Comparison of ENCODE assay signal across 10 cellular contexts in genomic region chr6:22147469-22147815, GRCh38.
DNase-seq lines count a peak whose midpoint lies in the region; ATAC-seq and TF ChIP-seq lines count a peak whose summit lies in the region.
"Had no signal": no experiment of that assay in that cellular context is flagged by ENCODE, and none has a peak within 500 bp of the region (broad histone marks: within the 10 kb centered on the region; RNA-seq: fewer than 3 reads in every experiment).

No MANE protein-coding gene starts in this region.

- TF ChIP-seq POLR2A in vagina (IDR thresholded peaks at IDR 0.05) = no peak

- no peaks in the 10 kb centered on the region for H3K36me3 Mint-ChIP-seq in activated naive CD8-positive, alpha-beta T cell treated with anti-CD3 and anti-CD28 coated beads, Interleukin-2, amount 50 U/mL, for 24 hours (ENCODE audit: low read depth)
- H3K36me3 Mint-ChIP-seq in mesothelial cell of epicardium = no peaks in the 10 kb centered on the region

- no peak for TF ChIP-seq CTCF in mesothelial cell of epicardium (IDR thresholded peaks at IDR 0.05; ENCODE audit: unreplicated experiment)
- no peak for TF ChIP-seq CTCF in vagina (IDR thresholded peaks at IDR 0.05)

- H3K36me3 ChIP-seq in vagina = no peaks in the 10 kb centered on the region

- H3K27ac ChIP-seq in right cardiac atrium (ENCODE audit: low read length) = no peak overlapping the region
- no peak overlapping the region for H3K27ac ChIP-seq in vagina

- intact Hi-C loops in right cardiac atrium (cut with DNase I) (loop anchor here in 2 of 4 donors (10.0 kb wide), 1 partner anchor 553 kb away; the partner anchor contains the start of gene SOX4 (in 2 of the 2)), cardiac septum (cut with DNase I) (loop anchor here (5.0 to 10.0 kb wide), 4 partner anchors 200 to 680 kb away; no protein-coding TSS in a partner anchor), vagina (cut with DNase I) (no loop called here)

- H3K9me3 ChIP-seq in right cardiac atrium (ENCODE audit: control insufficient read depth, low read length) (no peaks in the 10 kb centered on the region), vagina (no peaks in the 10 kb centered on the region)

- peaks cover 26% of the 10 kb centered on the region for H3K4me1 Mint-ChIP-seq in activated naive CD8-positive, alpha-beta T cell treated with anti-CD3 and anti-CD28 coated beads, Interleukin-2, amount 50 U/mL, for 24 hours
- H3K4me1 Mint-ChIP-seq in mesothelial cell of epicardium = peaks cover 77% of the 10 kb centered on the region

- H3K27me3 Mint-ChIP-seq in activated naive CD8-positive, alpha-beta T cell treated with anti-CD3 and anti-CD28 coated beads, Interleukin-2, amount 50 U/mL, for 24 hours = peaks cover 34% of the 10 kb centered on the region
- no peaks in the 10 kb centered on the region for H3K27me3 Mint-ChIP-seq in mesothelial cell of epicardium (ENCODE audit: low read depth)

- DNase-seq in right cardiac atrium (no peak), cardiac septum (ENCODE audit: low spot score) (no peak), mesothelial cell of epicardium (ENCODE audit: low spot score in 2 of 2, unreplicated experiment in 2 of 2) (no peak), vagina (ENCODE audit: extremely low spot score in 2 of 2) (no peak), NCI-H2107 treated with DMSO at 0.1 percent for 48 hours (lab: John Stamatoyannopoulos, UW; ENCODE audit: unreplicated experiment) (no peak)
- DNase-seq in activated naive CD8-positive, alpha-beta T cell treated with anti-CD3 and anti-CD28 coated beads, Interleukin-2, amount 50 U/mL, for 24 hours = no peak
- DNase-seq: stimulated activated CD4-positive, alpha-beta T cell treated with anti-CD3 and anti-CD28 coated beads, Interleukin-4, amount 100 ng/mL, for 24 hours had no signal

- no peaks in the 10 kb centered on the region for H3K9me3 Mint-ChIP-seq in activated naive CD8-positive, alpha-beta T cell treated with anti-CD3 and anti-CD28 coated beads, Interleukin-2, amount 50 U/mL, for 24 hours
- no peaks in the 10 kb centered on the region for H3K9me3 Mint-ChIP-seq in mesothelial cell of epicardium

- H3K4me1 ChIP-seq in right cardiac atrium (ENCODE audit: control insufficient read depth, insufficient read depth, low read length) = peaks cover 11% of the 10 kb centered on the region
- peaks cover 41% of the 10 kb centered on the region for H3K4me1 ChIP-seq in vagina

- H3K4me3 ChIP-seq in right cardiac atrium (ENCODE audit: low read length) = peak overlapping the region; percentile 20
- peak overlapping the region; percentile 34 to 36 for H3K4me3 ChIP-seq in vagina

- ATAC-seq in right cardiac atrium (no peak), HG03139 (IDR thresholded peaks at IDR 0.05; ENCODE audit: unreplicated experiment) (no peak), GM21619 (IDR thresholded peaks at IDR 0.05; ENCODE audit: unreplicated experiment) (no peak)
- ATAC-seq in activated naive CD8-positive, alpha-beta T cell treated with anti-CD3 and anti-CD28 coated beads, Interleukin-2, amount 50 U/mL, for 24 hours = no peak
- ATAC-seq: esophagus mucosa had no signal

- WGBS in right cardiac atrium = 38% methylated on average over 2 of the region's 2 CpGs

- H3K27ac Mint-ChIP-seq in activated naive CD8-positive, alpha-beta T cell treated with anti-CD3 and anti-CD28 coated beads, Interleukin-2, amount 50 U/mL, for 24 hours = no peak overlapping the region
- H3K27ac Mint-ChIP-seq in mesothelial cell of epicardium = peak overlapping the region; percentile 97

- H3K4me3 Mint-ChIP-seq in activated naive CD8-positive, alpha-beta T cell treated with anti-CD3 and anti-CD28 coated beads, Interleukin-2, amount 50 U/mL, for 24 hours = peak overlapping the region; percentile 73
- no peak overlapping the region for H3K4me3 Mint-ChIP-seq in mesothelial cell of epicardium

- no peaks in the 10 kb centered on the region for H3K27me3 ChIP-seq in right cardiac atrium (ENCODE audit: control insufficient read depth, insufficient read depth)
- H3K27me3 ChIP-seq in vagina = no peaks in the 10 kb centered on the region
